In the genomic region with DNA sequence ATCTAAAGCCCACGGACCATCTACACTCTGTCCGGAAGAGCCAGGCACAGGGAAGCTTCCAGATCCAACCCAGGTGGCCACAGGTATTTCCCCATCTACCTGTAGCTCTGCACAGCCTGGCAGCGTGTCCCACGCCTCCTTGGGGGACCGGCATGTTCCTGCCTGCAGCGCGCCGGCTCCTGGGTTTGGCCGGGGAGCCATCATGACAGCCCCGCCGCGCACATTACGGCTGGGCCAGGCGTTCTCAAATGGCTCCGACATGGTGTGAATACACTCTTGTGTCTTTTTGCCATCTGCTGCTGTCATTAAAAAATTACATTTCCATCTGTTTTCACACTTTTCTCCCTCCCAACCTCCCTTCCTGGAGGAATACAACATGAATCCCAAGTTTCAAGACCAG, we compare ENCODE assay signal across 19 cellular contexts.
"Had no signal": no experiment of that assay in that cellular context is flagged by ENCODE, and none has a peak within 500 bp of the region (broad histone marks: within the 10 kb centered on the region; RNA-seq: fewer than 3 reads in every experiment).

No MANE protein-coding gene starts in this region.

- H3K27me3 ChIP-seq: right atrium auricular region, uterus had no signal

- DNase-seq: activated CD4-positive, alpha-beta T cell treated with anti-CD3 and anti-CD28 coated beads, Interleukin-2, amount 50 U/mL, for 4 hours; activated CD4-positive, CD25-positive, alpha-beta regulatory T cell treated with anti-CD3 and anti-CD28 coated beads, Interleukin-2, amount 50 U/mL, for 72 hours; activated gamma-delta T cell treated with Interleukin-2 at 50 U/mL for 16 hours; effector memory CD8-positive, alpha-beta T cell; foreskin melanocyte; glutamatergic neuron; hippocampal formation; left ventricle myocardium inferior; mammary epithelial cell; midbrain; occipital lobe; stimulated activated CD4-positive, alpha-beta T cell treated with anti-CD3 and anti-CD28 coated beads, Interleukin-2, amount 100 ng/mL, for 24 hours; stimulated activated naive CD4-positive, alpha-beta T cell treated with Interleukin-2 at 50 U/mL for 16 hours; T-helper 2 cell; transverse colon; uterus had no signal

- H3K27ac ChIP-seq: cardiac muscle cell, left ventricle myocardium inferior, right atrium auricular region, transverse colon, uterus, VCaP had no signal

- H3K9me3 ChIP-seq: right atrium auricular region, transverse colon, uterus had no signal

- H3K36me3 ChIP-seq: cardiac muscle cell, left ventricle myocardium inferior, right atrium auricular region, transverse colon, uterus had no signal

- H3K4me1 ChIP-seq: uterus had no signal

- ATAC-seq: effector memory CD8-positive, alpha-beta T cell had no signal

- H3K4me3 ChIP-seq: cardiac muscle cell, left ventricle myocardium inferior, right atrium auricular region, transverse colon, uterus had no signal
